ENCODE assay signal across 21 cellular contexts in the genomic region with DNA sequence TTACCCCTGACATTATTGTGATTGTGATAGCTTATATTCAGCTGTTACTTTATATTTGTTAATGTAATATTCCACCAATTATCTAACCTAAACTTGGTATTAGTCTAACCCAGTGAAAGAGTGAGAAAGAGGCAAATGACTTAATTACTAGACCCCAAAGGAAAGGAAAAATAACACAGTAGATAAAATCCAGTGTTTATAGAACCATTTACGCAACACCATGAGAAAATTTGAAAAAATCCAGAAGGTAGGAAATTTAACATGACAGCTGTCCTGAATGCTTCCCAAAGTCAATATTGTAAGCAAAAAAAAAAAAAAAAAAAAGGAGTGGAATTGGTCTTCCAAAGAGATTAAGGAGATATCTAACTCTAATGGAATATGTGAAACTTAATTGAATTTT.
"Had no signal": no experiment of that assay in that cellular context is flagged by ENCODE, and none has a peak within 500 bp of the region (broad histone marks: within the 10 kb centered on the region; RNA-seq: fewer than 3 reads in every experiment).

No MANE protein-coding gene starts in this region.

- H3K27ac ChIP-seq: colonic mucosa, epithelial cell of prostate, esophagus squamous epithelium, gastrocnemius medialis, left lung, lower lobe of right lung had no signal

- H3K36me3 ChIP-seq: colonic mucosa, esophagus squamous epithelium, gastrocnemius medialis, left lung, lower lobe of right lung had no signal

- H3K9me3 ChIP-seq: colonic mucosa, esophagus squamous epithelium, gastrocnemius medialis, lower lobe of right lung had no signal

- H3K4me3 ChIP-seq: colonic mucosa, esophagus squamous epithelium, gastrocnemius medialis, left lung, lower lobe of right lung, mucosa of descending colon had no signal

- H3K27me3 ChIP-seq: colonic mucosa, esophagus squamous epithelium, gastrocnemius medialis, left lung had no signal

- DNase-seq: colonic mucosa; cortex of kidney; effector CD8-positive, alpha-beta T cell; effector memory CD8-positive, alpha-beta T cell; endodermal cell; erythroblast; esophagus squamous epithelium; foreskin fibroblast; foreskin melanocyte; gastrocnemius medialis; glutamatergic neuron; head of caudate nucleus; hippocampal formation; left cardiac atrium; left lung; lower lobe of right lung; mesenchymal stem cell; mucosa of descending colon; naive B cell had no signal

- ATAC-seq: effector memory CD8-positive, alpha-beta T cell; esophagus mucosa; gastrocnemius medialis; left lung; lower lobe of right lung; mucosa of descending colon had no signal

- H3K4me1 ChIP-seq: colonic mucosa, esophagus squamous epithelium, gastrocnemius medialis, left lung, lower lobe of right lung had no signal
